Comparison of ENCODE assay signal across 1 cellular context in the genomic region with DNA sequence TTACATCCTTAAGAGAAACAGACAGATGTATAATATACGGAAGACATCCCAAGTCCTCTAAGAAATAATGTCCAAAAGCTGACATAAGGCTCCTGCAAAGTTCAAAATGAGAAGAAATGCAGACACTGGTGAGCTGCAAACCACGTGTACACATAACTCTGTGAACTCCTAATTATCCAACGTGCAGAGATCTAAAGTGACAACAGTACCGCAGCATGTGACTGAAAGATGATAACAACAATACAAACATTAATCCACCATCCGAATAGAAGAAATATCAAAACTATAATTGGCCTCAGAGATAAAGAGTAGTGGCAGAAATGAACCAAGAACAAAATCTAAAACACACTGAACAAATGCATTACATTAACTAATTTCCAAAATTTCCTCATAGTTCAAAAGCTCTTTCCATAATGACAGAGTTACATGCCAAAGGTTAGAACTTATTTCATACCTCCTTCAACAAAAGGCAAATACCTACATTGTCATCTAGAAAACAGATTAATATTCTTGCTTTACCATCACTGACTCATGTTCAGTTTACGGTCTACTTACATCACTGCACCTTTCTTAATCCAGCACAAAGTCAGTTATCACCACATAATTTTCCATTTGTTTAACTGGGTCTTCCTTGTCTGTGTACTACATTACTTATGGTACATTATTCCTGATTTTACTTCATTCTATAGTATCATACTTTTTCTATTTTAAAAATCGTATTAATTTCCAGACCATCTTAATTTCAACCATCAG.
TF ChIP-seq lines count a peak whose summit lies in the region.

No MANE protein-coding gene starts in this region.

TF ChIP-seq in HepG2, 621 proteins besides CTCF, POLR2A, EP300 and RAD21:
- TF ChIP-seq SMYD3 (CRISPR knock-in tag; IDR thresholded peaks at IDR 0.05) = no peak
